In the genomic region with DNA sequence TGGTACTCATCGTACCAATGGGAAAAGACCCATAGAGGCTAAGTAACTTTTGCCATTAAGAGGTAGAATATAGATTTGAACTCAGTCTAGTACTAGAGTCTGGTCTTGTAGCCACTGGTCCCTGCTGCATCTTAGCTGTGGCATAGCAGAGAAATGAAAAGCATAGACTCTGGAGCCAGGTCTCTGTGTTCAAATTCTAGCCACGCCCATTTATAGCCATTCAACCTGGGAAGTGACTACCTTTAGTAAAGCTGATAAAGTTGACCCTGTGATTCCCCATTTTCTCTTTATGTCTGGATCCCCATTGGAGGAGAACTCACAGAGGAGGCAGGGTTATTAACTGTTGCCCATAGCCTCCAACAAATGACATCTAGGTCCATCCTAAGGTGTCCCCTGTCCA, we compare ENCODE assay signal across 15 cellular contexts.
A peak's percentile ranks its signal among the peaks of the same experiment; 100 is the strongest.
DNase-seq lines count a peak whose midpoint lies in the region; ATAC-seq and TF ChIP-seq lines count a peak whose summit lies in the region.
"Had no signal": no experiment of that assay in that cellular context is flagged by ENCODE, and none has a peak within 500 bp of the region (broad histone marks: within the 10 kb centered on the region; RNA-seq: fewer than 3 reads in every experiment).

No MANE protein-coding gene starts in this region.

- peaks cover 36% of the 10 kb centered on the region for H3K4me1 Mint-ChIP-seq in chondrocyte (ENCODE audit: low read depth)
- peaks cover 8% of the 10 kb centered on the region for H3K4me1 Mint-ChIP-seq in mesothelial cell of epicardium
- H3K4me1 Mint-ChIP-seq in activated CD8-positive, alpha-beta memory T cell treated with anti-CD3 and anti-CD28 coated beads, Interleukin-2, amount 10 ng/mL, durations not matched to agents 7 days and 5 days = no peaks in the 10 kb centered on the region

- intact Hi-C loops in PC-3 (cut with micrococcal nuclease) = no loop called here

- H3K9me2 ChIP-seq in PC-3 (replicated peaks; ENCODE audit: low read length) = no peaks in the 10 kb centered on the region

- H3K36me3 Mint-ChIP-seq in chondrocyte (ENCODE audit: low read depth) (peaks cover 1% of the 10 kb centered on the region), mesothelial cell of epicardium (peaks cover 3% of the 10 kb centered on the region)
- no peaks in the 10 kb centered on the region for H3K36me3 Mint-ChIP-seq in activated CD8-positive, alpha-beta memory T cell treated with anti-CD3 and anti-CD28 coated beads, Interleukin-2, amount 10 ng/mL, durations not matched to agents 7 days and 5 days

- H3K4me3 Mint-ChIP-seq in chondrocyte (ENCODE audit: unreplicated experiment) = no peak overlapping the region
- no peak overlapping the region for H3K4me3 Mint-ChIP-seq in mesothelial cell of epicardium
- H3K4me3 Mint-ChIP-seq in activated CD8-positive, alpha-beta memory T cell treated with anti-CD3 and anti-CD28 coated beads, Interleukin-2, amount 10 ng/mL, durations not matched to agents 7 days and 5 days = no peak overlapping the region

- no peaks in the 10 kb centered on the region for H4K20me1 ChIP-seq in PC-3 (ENCODE audit: low read length)

- H3K4me3 ChIP-seq in Peyer's patch (no peak overlapping the region), stomach smooth muscle (ENCODE audit: low read length in 2 of 2) (no peak overlapping the region), PC-3 (ENCODE audit: low read length) (no peak overlapping the region), WERI-Rb-1 (ENCODE audit: low read depth, low read length) (no peak overlapping the region)
- H3K4me3 ChIP-seq: PC-9 had no signal

- H3K9me3 Mint-ChIP-seq in chondrocyte (ENCODE audit: low read depth) = peaks cover 12% of the 10 kb centered on the region
- peaks cover 21% of the 10 kb centered on the region for H3K9me3 Mint-ChIP-seq in mesothelial cell of epicardium
- H3K9me3 Mint-ChIP-seq in activated CD8-positive, alpha-beta memory T cell treated with anti-CD3 and anti-CD28 coated beads, Interleukin-2, amount 10 ng/mL, durations not matched to agents 7 days and 5 days (ENCODE audit: low read depth) = peaks cover 4% of the 10 kb centered on the region

- H3K36me3 ChIP-seq in Peyer's patch (no peaks in the 10 kb centered on the region), stomach smooth muscle (ENCODE audit: control insufficient read depth in 2 of 2, insufficient read depth in 2 of 2, low read length in 2 of 2) (peaks cover 5 to 7% of the 10 kb centered on the region in 2 donors), PC-3 (ENCODE audit: low read depth, low read length) (no peaks in the 10 kb centered on the region), WERI-Rb-1 (peaks cover 36% of the 10 kb centered on the region)

- TF ChIP-seq CTCF in Peyer's patch (IDR thresholded peaks at IDR 0.05) (no peak), chondrocyte (IDR thresholded peaks at IDR 0.05) (no peak), mesothelial cell of epicardium (IDR thresholded peaks at IDR 0.05; ENCODE audit: unreplicated experiment) (no peak), PC-3 (conservative IDR thresholded peaks at IDR 0.05; ENCODE audit: low read depth, low read length) (no peak), WERI-Rb-1 (IDR thresholded peaks at IDR 0.05; ENCODE audit: low read depth, low read length) (no peak)

- DNase-seq in Peyer's patch (no peak), chondrocyte (ENCODE audit: low spot score) (no peak), mesothelial cell of epicardium (ENCODE audit: low spot score in 2 of 2, unreplicated experiment in 2 of 2) (no peak), SKM-1 treated with dmso at 0.1 percent for 144 hours (lab: John Stamatoyannopoulos, UW; ENCODE audit: unreplicated experiment) (no peak), PC-3 (no peak), WERI-Rb-1 (no peak)
- no peak for DNase-seq in activated CD8-positive, alpha-beta memory T cell treated with anti-CD3 and anti-CD28 coated beads, Interleukin-2, amount 10 ng/mL, durations not matched to agents 7 days and 5 days
- DNase-seq: AML-193; NCI-H146; NCI-H524 treated with DMSO at 0.1 percent for 48 hours; PC-9; stimulated activated CD4-positive, alpha-beta T cell treated with anti-CD3 and anti-CD28 coated beads, Interleukin-2, amount 100 ng/mL, for 24 hours; stimulated activated CD8-positive, alpha-beta memory T cell treated with anti-CD3 and anti-CD28 coated beads, Interleukin-4, amount 100 ng/mL, for 48 hours had no signal

- H3K4me2 ChIP-seq in PC-3 (ENCODE audit: low read length) = no peak overlapping the region
- H3K4me2 ChIP-seq: PC-9 had no signal

- H3K9me3 ChIP-seq in Peyer's patch (no peaks in the 10 kb centered on the region), stomach smooth muscle (ENCODE audit: control insufficient read depth in 2 of 2, low read length in 2 of 2) (no peaks in the 10 kb centered on the region), PC-3 (ENCODE audit: low read length) (no peaks in the 10 kb centered on the region), WERI-Rb-1 (ENCODE audit: severe bottlenecking) (no peaks in the 10 kb centered on the region)

- no peak for TF ChIP-seq POLR2A in Peyer's patch (IDR thresholded peaks at IDR 0.05)

- CTCF ChIA-PET in PC-3 (lab: Charles Lee) = no interaction called here
- CTCF ChIA-PET in activated CD8-positive, alpha-beta memory T cell treated with anti-CD3 and anti-CD28 coated beads, Interleukin-2, amount 10 ng/mL, durations not matched to agents 7 days and 5 days (lab: Charles Lee) = no interaction called here

- no peaks in the 10 kb centered on the region for H3F3A ChIP-seq in PC-3 (ENCODE audit: low read length, unreplicated experiment)

- no peak overlapping the region for H2AFZ ChIP-seq in PC-3 (ENCODE audit: low read length)
- H2AFZ ChIP-seq: PC-9 had no signal

- H3K27me3 Mint-ChIP-seq in chondrocyte (ENCODE audit: low read depth) = no peaks in the 10 kb centered on the region
- H3K27me3 Mint-ChIP-seq in mesothelial cell of epicardium (ENCODE audit: low read depth) = no peaks in the 10 kb centered on the region
- H3K27me3 Mint-ChIP-seq in activated CD8-positive, alpha-beta memory T cell treated with anti-CD3 and anti-CD28 coated beads, Interleukin-2, amount 10 ng/mL, durations not matched to agents 7 days and 5 days = peaks cover 13% of the 10 kb centered on the region

- H3K4me1 ChIP-seq in Peyer's patch (peaks cover 0 to 8% (median 2%) of the 10 kb centered on the region in 4 donors), stomach smooth muscle (ENCODE audit: control insufficient read depth, insufficient read depth, low read length) (no peaks in the 10 kb centered on the region), PC-3 (ENCODE audit: insufficient read depth, low read length) (peaks cover 6% of the 10 kb centered on the region)

- H3K9ac ChIP-seq in stomach smooth muscle (ENCODE audit: low read length in 2 of 2) = no peak overlapping the region
- H3K9ac ChIP-seq in PC-3 (ENCODE audit: low read length) = no peak overlapping the region

- no peak for ATAC-seq in PC-3
- ATAC-seq in activated CD8-positive, alpha-beta memory T cell treated with anti-CD3 and anti-CD28 coated beads, Interleukin-2, amount 10 ng/mL, durations not matched to agents 7 days and 5 days = no peak

- no peaks in the 10 kb centered on the region for H3K79me2 ChIP-seq in PC-3 (ENCODE audit: low read length)

- peak overlapping the region; percentile 97 for H3K27ac Mint-ChIP-seq in chondrocyte (ENCODE audit: unreplicated experiment)
- peak overlapping the region; percentile 87 for H3K27ac Mint-ChIP-seq in mesothelial cell of epicardium
- H3K27ac Mint-ChIP-seq in activated CD8-positive, alpha-beta memory T cell treated with anti-CD3 and anti-CD28 coated beads, Interleukin-2, amount 10 ng/mL, durations not matched to agents 7 days and 5 days = no peak overlapping the region

- no TSS peak for BruUV-seq in PC-3 (replicated peaks; lab: Mats Ljungman, UMichigan)

- H3K27me3 ChIP-seq in Peyer's patch = no peaks in the 10 kb centered on the region
- no peaks in the 10 kb centered on the region for H3K27me3 ChIP-seq in stomach smooth muscle (ENCODE audit: control insufficient read depth in 1 of 2, insufficient read depth in 2 of 2, low read length in 2 of 2)
- no peaks in the 10 kb centered on the region for H3K27me3 ChIP-seq in PC-3 (ENCODE audit: low read length)
- H3K27me3 ChIP-seq in WERI-Rb-1 (ENCODE audit: insufficient read depth, low read depth, severe bottlenecking) = no peaks in the 10 kb centered on the region

- POLR2A ChIA-PET in PC-3 (lab: Charles Lee; ENCODE audit: unreplicated experiment) = no interaction called here

- H3K27ac ChIP-seq in Peyer's patch (peak overlapping the region in 3 of 4 donors; percentile 14 to 72 (median 63)), stomach smooth muscle (ENCODE audit: low read length) (peak overlapping the region; percentile 38), PC-3 (ENCODE audit: low read length) (no peak overlapping the region), WERI-Rb-1 (no peak overlapping the region)
- H3K27ac ChIP-seq: HL-60, PC-9 had no signal

Comparison
In these comparisons a context has a peak if more than half of its experiments do, and no peak if none do; other contexts are left out.
1. H3K27ac ChIP-seq: peak in Peyer's patch (3 of 4) and stomach smooth muscle (single experiment); none in PC-3 (single experiment) and WERI-Rb-1 (single experiment).